In the genomic region with DNA sequence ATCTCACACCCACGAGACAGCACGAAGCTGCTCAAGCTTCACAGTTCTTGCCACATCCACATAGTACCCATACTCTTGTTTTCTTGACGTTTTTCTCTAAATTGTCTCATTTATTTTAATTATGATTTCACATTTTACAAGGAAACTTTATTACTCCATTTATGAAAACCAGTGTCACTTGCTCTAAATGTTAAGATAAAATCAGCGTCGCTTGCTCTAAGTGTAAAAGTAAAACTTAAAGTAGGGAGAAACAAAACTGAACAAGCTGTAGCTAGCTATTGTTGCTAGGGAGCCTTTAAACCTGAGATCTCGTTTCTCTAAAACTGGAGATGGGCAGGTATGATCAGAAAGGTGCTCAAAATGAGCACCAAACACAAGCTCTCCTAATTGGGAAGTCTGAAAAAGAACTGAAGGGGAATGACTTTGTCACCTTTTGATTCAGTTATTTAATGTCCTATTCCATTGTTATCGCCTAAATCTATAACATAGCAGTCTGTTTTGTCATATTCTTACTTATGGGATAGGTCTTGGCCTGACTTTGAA, we compare ENCODE assay signal across 2 cellular contexts.
TF ChIP-seq lines count a peak whose summit lies in the region.

No MANE protein-coding gene starts in this region.

TF ChIP-seq in A549, 52 proteins besides CTCF, POLR2A, EP300 and RAD21 (continued from another document):
- TF ChIP-seq NR3C1 (IDR thresholded peaks at IDR 0.05), result no peak
- TF ChIP-seq HOXB13 (CRISPR knock-in tag; IDR thresholded peaks at IDR 0.05; ENCODE audit: low read depth), result no peak
- no peak for TF ChIP-seq KDM1A (IDR thresholded peaks at IDR 0.05; ENCODE audit: low read depth)
- TF ChIP-seq CEBPB (IDR thresholded peaks at IDR 0.05), result no peak
- TF ChIP-seq SREBF2 (IDR thresholded peaks at IDR 0.05), result no peak
- no peak for TF ChIP-seq CHD2 (IDR thresholded peaks at IDR 0.05; ENCODE audit: low read length, partially characterized antibody)
- TF ChIP-seq JUNB (IDR thresholded peaks at IDR 0.05), result no peak
- TF ChIP-seq HDAC2 (IDR thresholded peaks at IDR 0.05), result no peak
- TF ChIP-seq, protein P1, sequence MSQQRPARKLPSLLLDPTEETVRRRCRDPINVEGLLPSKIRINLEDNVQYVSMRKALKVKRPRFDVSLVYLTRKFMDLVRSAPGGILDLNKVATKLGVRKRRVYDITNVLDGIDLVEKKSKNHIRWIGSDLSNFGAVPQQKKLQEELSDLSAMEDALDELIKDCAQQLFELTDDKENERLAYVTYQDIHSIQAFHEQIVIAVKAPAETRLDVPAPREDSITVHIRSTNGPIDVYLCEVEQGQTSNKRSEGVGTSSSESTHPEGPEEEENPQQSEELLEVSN (IDR thresholded peaks at IDR 0.05; ENCODE audit: borderline replicate concordance, low read depth), result no peak
- no peak for TF ChIP-seq RFX5 (IDR thresholded peaks at IDR 0.05)
- TF ChIP-seq, protein P2, sequence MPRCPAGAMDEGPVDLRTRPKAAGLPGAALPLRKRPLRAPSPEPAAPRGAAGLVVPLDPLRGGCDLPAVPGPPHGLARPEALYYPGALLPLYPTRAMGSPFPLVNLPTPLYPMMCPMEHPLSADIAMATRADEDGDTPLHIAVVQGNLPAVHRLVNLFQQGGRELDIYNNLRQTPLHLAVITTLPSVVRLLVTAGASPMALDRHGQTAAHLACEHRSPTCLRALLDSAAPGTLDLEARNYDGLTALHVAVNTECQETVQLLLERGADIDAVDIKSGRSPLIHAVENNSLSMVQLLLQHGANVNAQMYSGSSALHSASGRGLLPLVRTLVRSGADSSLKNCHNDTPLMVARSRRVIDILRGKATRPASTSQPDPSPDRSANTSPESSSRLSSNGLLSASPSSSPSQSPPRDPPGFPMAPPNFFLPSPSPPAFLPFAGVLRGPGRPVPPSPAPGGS (IDR thresholded peaks at IDR 0.05), result no peak
- TF ChIP-seq, protein P3, sequence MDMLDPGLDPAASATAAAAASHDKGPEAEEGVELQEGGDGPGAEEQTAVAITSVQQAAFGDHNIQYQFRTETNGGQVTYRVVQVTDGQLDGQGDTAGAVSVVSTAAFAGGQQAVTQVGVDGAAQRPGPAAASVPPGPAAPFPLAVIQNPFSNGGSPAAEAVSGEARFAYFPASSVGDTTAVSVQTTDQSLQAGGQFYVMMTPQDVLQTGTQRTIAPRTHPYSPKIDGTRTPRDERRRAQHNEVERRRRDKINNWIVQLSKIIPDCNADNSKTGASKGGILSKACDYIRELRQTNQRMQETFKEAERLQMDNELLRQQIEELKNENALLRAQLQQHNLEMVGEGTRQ (IDR thresholded peaks at IDR 0.05), result no peak
TF ChIP-seq in A549: peak in this region for 0.

TF ChIP-seq in HEK293, 187 proteins besides CTCF, POLR2A, EP300 and RAD21 (continued from another document):
- TF ChIP-seq, protein P4, sequence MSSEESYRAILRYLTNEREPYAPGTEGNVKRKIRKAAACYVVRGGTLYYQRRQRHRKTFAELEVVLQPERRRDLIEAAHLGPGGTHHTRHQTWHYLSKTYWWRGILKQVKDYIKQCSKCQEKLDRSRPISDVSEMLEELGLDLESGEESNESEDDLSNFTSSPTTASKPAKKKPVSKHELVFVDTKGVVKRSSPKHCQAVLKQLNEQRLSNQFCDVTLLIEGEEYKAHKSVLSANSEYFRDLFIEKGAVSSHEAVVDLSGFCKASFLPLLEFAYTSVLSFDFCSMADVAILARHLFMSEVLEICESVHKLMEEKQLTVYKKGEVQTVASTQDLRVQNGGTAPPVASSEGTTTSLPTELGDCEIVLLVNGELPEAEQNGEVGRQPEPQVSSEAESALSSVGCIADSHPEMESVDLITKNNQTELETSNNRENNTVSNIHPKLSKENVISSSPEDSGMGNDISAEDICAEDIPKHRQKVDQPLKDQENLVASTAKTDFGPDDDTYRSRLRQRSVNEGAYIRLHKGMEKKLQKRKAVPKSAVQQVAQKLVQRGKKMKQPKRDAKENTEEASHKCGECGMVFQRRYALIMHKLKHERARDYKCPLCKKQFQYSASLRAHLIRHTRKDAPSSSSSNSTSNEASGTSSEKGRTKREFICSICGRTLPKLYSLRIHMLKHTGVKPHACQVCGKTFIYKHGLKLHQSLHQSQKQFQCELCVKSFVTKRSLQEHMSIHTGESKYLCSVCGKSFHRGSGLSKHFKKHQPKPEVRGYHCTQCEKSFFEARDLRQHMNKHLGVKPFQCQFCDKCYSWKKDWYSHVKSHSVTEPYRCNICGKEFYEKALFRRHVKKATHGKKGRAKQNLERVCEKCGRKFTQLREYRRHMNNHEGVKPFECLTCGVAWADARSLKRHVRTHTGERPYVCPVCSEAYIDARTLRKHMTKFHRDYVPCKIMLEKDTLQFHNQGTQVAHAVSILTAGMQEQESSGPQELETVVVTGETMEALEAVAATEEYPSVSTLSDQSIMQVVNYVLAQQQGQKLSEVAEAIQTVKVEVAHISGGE (tag by site-specific recombination; conservative IDR thresholded peaks at IDR 0.05; ENCODE audit: low read depth), result no peak
- TF ChIP-seq ZNF785 (tag by site-specific recombination; IDR thresholded peaks at IDR 0.05), result no peak
- no peak for TF ChIP-seq ZNF621 (tag by site-specific recombination; IDR thresholded peaks at IDR 0.05)
- TF ChIP-seq, protein P5, sequence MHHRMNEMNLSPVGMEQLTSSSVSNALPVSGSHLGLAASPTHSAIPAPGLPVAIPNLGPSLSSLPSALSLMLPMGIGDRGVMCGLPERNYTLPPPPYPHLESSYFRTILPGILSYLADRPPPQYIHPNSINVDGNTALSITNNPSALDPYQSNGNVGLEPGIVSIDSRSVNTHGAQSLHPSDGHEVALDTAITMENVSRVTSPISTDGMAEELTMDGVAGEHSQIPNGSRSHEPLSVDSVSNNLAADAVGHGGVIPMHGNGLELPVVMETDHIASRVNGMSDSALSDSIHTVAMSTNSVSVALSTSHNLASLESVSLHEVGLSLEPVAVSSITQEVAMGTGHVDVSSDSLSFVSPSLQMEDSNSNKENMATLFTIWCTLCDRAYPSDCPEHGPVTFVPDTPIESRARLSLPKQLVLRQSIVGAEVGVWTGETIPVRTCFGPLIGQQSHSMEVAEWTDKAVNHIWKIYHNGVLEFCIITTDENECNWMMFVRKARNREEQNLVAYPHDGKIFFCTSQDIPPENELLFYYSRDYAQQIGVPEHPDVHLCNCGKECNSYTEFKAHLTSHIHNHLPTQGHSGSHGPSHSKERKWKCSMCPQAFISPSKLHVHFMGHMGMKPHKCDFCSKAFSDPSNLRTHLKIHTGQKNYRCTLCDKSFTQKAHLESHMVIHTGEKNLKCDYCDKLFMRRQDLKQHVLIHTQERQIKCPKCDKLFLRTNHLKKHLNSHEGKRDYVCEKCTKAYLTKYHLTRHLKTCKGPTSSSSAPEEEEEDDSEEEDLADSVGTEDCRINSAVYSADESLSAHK (tag by site-specific recombination; IDR thresholded peaks at IDR 0.05), result no peak
- TF ChIP-seq, protein P6, sequence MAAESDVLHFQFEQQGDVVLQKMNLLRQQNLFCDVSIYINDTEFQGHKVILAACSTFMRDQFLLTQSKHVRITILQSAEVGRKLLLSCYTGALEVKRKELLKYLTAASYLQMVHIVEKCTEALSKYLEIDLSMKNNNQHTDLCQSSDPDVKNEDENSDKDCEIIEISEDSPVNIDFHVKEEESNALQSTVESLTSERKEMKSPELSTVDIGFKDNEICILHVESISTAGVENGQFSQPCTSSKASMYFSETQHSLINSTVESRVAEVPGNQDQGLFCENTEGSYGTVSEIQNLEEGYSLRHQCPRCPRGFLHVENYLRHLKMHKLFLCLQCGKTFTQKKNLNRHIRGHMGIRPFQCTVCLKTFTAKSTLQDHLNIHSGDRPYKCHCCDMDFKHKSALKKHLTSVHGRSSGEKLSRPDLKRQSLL (tag by site-specific recombination; IDR thresholded peaks at IDR 0.05), result no peak
- no peak for TF ChIP-seq EGR2 (tag by site-specific recombination; IDR thresholded peaks at IDR 0.05; ENCODE audit: low read depth)
- TF ChIP-seq ZNF341 (tag by site-specific recombination; IDR thresholded peaks at IDR 0.05; ENCODE audit: low read depth), result no peak
- TF ChIP-seq, protein P7, sequence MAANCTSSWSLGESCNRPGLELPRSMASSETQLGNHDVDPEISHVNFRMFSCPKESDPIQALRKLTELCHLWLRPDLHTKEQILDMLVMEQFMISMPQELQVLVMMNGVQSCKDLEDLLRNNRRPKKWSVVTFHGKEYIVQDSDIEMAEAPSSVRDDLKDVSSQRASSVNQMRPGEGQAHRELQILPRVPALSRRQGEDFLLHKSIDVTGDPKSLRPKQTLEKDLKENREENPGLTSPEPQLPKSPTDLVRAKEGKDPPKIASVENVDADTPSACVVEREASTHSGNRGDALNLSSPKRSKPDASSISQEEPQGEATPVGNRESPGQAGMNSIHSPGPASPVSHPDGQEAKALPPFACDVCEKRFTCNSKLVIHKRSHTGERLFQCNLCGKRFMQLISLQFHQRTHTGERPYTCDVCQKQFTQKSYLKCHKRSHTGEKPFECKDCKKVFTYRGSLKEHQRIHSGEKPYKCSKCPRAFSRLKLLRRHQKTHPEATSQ (tag by site-specific recombination; IDR thresholded peaks at IDR 0.05), result no peak
- TF ChIP-seq, protein P8, sequence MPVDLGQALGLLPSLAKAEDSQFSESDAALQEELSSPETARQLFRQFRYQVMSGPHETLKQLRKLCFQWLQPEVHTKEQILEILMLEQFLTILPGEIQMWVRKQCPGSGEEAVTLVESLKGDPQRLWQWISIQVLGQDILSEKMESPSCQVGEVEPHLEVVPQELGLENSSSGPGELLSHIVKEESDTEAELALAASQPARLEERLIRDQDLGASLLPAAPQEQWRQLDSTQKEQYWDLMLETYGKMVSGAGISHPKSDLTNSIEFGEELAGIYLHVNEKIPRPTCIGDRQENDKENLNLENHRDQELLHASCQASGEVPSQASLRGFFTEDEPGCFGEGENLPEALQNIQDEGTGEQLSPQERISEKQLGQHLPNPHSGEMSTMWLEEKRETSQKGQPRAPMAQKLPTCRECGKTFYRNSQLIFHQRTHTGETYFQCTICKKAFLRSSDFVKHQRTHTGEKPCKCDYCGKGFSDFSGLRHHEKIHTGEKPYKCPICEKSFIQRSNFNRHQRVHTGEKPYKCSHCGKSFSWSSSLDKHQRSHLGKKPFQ (tag by site-specific recombination; IDR thresholded peaks at IDR 0.05), result no peak
- peak; percentile 82; the same call in 1 of the 2 replicates for TF ChIP-seq ZFP37 (tag by site-specific recombination; IDR thresholded peaks at IDR 0.05)
- 0 out of 2 replicates have a peak, but pooled peaks have one; percentile 6 for TF ChIP-seq ZNF660 (tag by site-specific recombination; IDR thresholded peaks at IDR 0.05)
- TF ChIP-seq, protein P9, sequence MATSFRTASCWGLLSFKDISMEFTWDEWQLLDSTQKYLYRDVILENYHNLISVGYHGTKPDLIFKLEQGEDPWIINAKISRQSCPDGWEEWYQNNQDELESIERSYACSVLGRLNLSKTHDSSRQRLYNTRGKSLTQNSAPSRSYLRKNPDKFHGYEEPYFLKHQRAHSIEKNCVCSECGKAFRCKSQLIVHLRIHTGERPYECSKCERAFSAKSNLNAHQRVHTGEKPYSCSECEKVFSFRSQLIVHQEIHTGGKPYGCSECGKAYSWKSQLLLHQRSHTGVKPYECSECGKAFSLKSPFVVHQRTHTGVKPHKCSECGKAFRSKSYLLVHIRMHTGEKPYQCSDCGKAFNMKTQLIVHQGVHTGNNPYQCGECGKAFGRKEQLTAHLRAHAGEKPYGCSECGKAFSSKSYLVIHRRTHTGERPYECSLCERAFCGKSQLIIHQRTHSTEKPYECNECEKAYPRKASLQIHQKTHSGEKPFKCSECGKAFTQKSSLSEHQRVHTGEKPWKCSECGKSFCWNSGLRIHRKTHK (tag by site-specific recombination; IDR thresholded peaks at IDR 0.05), result no peak
- no peak for TF ChIP-seq ZNF623 (tag by site-specific recombination; IDR thresholded peaks at IDR 0.05)
- 0 out of 2 replicates have a peak, but pooled peaks have one; percentile 2 for TF ChIP-seq ZXDB (tag by site-specific recombination; IDR thresholded peaks at IDR 0.05)
- TF ChIP-seq ZNF600 (tag by site-specific recombination; IDR thresholded peaks at IDR 0.05), result no peak
- no peak for TF ChIP-seq GLI4 (tag by site-specific recombination; IDR thresholded peaks at IDR 0.05)
- TF ChIP-seq, protein P10, sequence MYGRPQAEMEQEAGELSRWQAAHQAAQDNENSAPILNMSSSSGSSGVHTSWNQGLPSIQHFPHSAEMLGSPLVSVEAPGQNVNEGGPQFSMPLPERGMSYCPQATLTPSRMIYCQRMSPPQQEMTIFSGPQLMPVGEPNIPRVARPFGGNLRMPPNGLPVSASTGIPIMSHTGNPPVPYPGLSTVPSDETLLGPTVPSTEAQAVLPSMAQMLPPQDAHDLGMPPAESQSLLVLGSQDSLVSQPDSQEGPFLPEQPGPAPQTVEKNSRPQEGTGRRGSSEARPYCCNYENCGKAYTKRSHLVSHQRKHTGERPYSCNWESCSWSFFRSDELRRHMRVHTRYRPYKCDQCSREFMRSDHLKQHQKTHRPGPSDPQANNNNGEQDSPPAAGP (tag by site-specific recombination; IDR thresholded peaks at IDR 0.05), result 0 out of 2 replicates have a peak, but pooled peaks have one; percentile 10
